ENCODE assay signal across 24 cellular contexts in the genomic region with DNA sequence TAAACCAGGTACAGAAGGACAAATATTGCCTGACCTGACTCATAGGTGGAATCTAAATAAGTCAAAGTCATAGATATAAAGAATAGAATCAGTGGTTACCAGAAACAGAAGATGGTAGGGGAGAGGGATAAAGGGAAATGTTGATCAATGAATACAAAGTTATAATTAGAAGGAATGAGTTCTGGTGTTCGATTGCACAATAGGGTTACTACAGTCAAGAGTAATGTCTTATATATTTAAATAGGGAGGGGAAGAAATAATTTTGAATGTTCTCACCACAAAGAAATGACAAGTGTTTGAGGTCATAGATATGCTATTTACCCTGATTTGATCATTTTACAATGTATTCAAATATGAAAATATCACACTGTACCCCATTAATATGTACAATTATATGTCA.
"Had no signal": no experiment of that assay in that cellular context is flagged by ENCODE, and none has a peak within 500 bp of the region (broad histone marks: within the 10 kb centered on the region; RNA-seq: fewer than 3 reads in every experiment).

No MANE protein-coding gene starts in this region.

- ATAC-seq: activated CD4-positive, alpha-beta T cell treated with anti-CD3 and anti-CD28 coated beads for 36 hours; activated CD8-positive, alpha-beta memory T cell treated with anti-CD3 and anti-CD28 coated beads, Interleukin-2, amount 10 ng/mL, durations not matched to agents 7 days and 5 days; activated CD8-positive, alpha-beta T cell treated with anti-CD3 and anti-CD28 coated beads, Interleukin-2, amount 10 ng/mL, durations not matched to agents 7 days and 5 days; activated naive CD8-positive, alpha-beta T cell treated with anti-CD3 and anti-CD28 coated beads, Interleukin-2, amount 50 U/mL, for 24 hours; esophagus mucosa had no signal

- DNase-seq: activated CD4-positive, alpha-beta memory T cell treated with anti-CD3 and anti-CD28 coated beads for 36 hours; activated CD4-positive, alpha-beta T cell treated with anti-CD3 and anti-CD28 coated beads for 36 hours; activated CD4-positive, alpha-beta T cell treated with anti-CD3 and anti-CD28 coated beads, Interleukin-2, amount 10 ng/mL, durations not matched to agents 24 days and 14 days; activated CD4-positive, CD25-positive, alpha-beta regulatory T cell; activated CD4-positive, CD25-positive, alpha-beta regulatory T cell treated with anti-CD3 and anti-CD28 coated beads, Interleukin-2, amount 50 U/mL, for 72 hours; activated CD8-positive, alpha-beta memory T cell treated with anti-CD3 and anti-CD28 coated beads, Interleukin-2, amount 10 ng/mL, durations not matched to agents 7 days and 5 days; activated CD8-positive, alpha-beta memory T cell treated with anti-CD3 and anti-CD28 coated beads, Interleukin-2, amount 50 U/mL, for 4 hours; activated CD8-positive, alpha-beta T cell treated with anti-CD3 and anti-CD28 coated beads, Interleukin-2, amount 10 ng/mL, durations not matched to agents 7 days and 5 days; activated effector memory CD4-positive, alpha-beta T cell treated with anti-CD3 and anti-CD28 coated beads, Interleukin-2, amount 50 U/mL, for 16 hours; activated naive CD4-positive, alpha-beta T cell treated with anti-CD3 and anti-CD28 coated beads for 36 hours; activated naive CD8-positive, alpha-beta T cell treated with anti-CD3 and anti-CD28 coated beads for 36 hours; activated naive CD8-positive, alpha-beta T cell treated with anti-CD3 and anti-CD28 coated beads, Interleukin-2, amount 50 U/mL, for 24 hours; activated T-cell treated with anti-CD3 and anti-CD28 coated beads, Interleukin-2, amount 50 U/mL, for 1 hour; activated T-cell treated with anti-CD3 and anti-CD28 coated beads, Interleukin-2, amount 50 U/mL, for 48 hours; central memory CD4-positive, alpha-beta T cell; cerebellar nuclear complex; colonic mucosa; dorsolateral prefrontal cortex; effector memory CD4-positive, alpha-beta T cell; endodermal cell; foreskin fibroblast; head of caudate nucleus; hippocampal formation had no signal
